In genomic region chr13:33815011-33815550, GRCh38 we compare ENCODE assay signal across 16 cellular contexts. TPM values are rescaled to one million over a fixed set of nuclear protein-coding genes. Genes with fewer than 3 reads are reported as not detected.
DNase-seq lines count a peak whose midpoint lies in the region; ATAC-seq, FAIRE-seq and TF ChIP-seq lines count a peak whose summit lies in the region.
"Had no signal": no experiment of that assay in that cellular context is flagged by ENCODE, and none has a peak within 500 bp of the region (broad histone marks: within the 10 kb centered on the region; RNA-seq: fewer than 3 reads in every experiment).

No MANE protein-coding gene starts in this region.

- TF ChIP-seq RAD21 in HepG2 (CRISPR knock-in tag; IDR thresholded peaks at IDR 0.05) (no peak), K562 (CRISPR knock-in tag; conservative IDR thresholded peaks at IDR 0.05 in 1 of 2, IDR thresholded peaks at IDR 0.05 in 1 of 2) (no peak)

- FAIRE-seq in HepG2 (lab: Jason Lieb, UNC) (peak; percentile 4), K562 (lab: Jason Lieb, UNC) (no peak)

- H3K9me3 Mint-ChIP-seq in neural crest cell = no peaks in the 10 kb centered on the region
- no peaks in the 10 kb centered on the region for H3K9me3 Mint-ChIP-seq in chondrocyte (ENCODE audit: low read depth)

- H3K4me3 ChIP-seq in HepG2 (replicated peaks in 1 of 3; ENCODE audit: insufficient read depth in 1 of 3, low read depth in 2 of 3, low read length in 3 of 3) (peak overlapping the region in 2 of 3 experiments; percentile 18 to 21; a peak in 2 of 6 replicates), right lobe of liver (no peak overlapping the region), Karpas-422 (ENCODE audit: low read length) (no peak overlapping the region), K562 (no peak overlapping the region)
- H3K4me3 ChIP-seq: BLaER1 treated with 17β-estradiol and CSF1 and Interleukin-3, amounts not matched to agents 10 nM and 100 nM had no signal

- intact Hi-C loops in HepG2 (cut with micrococcal nuclease; ENCODE audit: unreplicated experiment) (loop anchor here (5.0 kb wide), 2 partner anchors 57 to 273 kb away; no protein-coding TSS in a partner anchor), right lobe of liver (cut with DNase I) (no loop called here), K562 (cut with micrococcal nuclease) (no loop called here)

- 17% methylated on average over 1 of the region's 1 CpG for WGBS in HepG2 (ENCODE audit: low lambda C conversion rate)
- WGBS in right lobe of liver (ENCODE audit: insufficient coverage, low coverage, low lambda C conversion rate, missing lambda C conversion rate) = 21% methylated on average over 1 of the region's 1 CpG
- WGBS in K562 (ENCODE audit: insufficient coverage, low coverage, missing lambda C conversion rate) = 10% methylated on average over 1 of the region's 1 CpG

- TF ChIP-seq CTCF in HepG2 (CRISPR knock-in tag; IDR thresholded peaks at IDR 0.05) (no peak), right lobe of liver (IDR thresholded peaks at IDR 0.05) (no peak), K562 (IDR thresholded peaks at IDR 0.05 in 2 of 3, conservative IDR thresholded peaks at IDR 0.05 in 1 of 3; ENCODE audit: insufficient read depth in 2 of 3, low read depth in 1 of 3, low read length in 3 of 3) (no peak), neural crest cell (conservative IDR thresholded peaks at IDR 0.05) (no peak), chondrocyte (IDR thresholded peaks at IDR 0.05) (no peak)

- H3K27me3 Mint-ChIP-seq in neural crest cell (ENCODE audit: low read depth) (peaks cover 15% of the 10 kb centered on the region), chondrocyte (ENCODE audit: low read depth) (no peaks in the 10 kb centered on the region)

- H3K4me1 Mint-ChIP-seq in neural crest cell (peaks cover 23% of the 10 kb centered on the region), chondrocyte (ENCODE audit: low read depth) (peaks cover 15% of the 10 kb centered on the region)

- H3K36me3 ChIP-seq in HepG2 (replicated peaks in 1 of 2; ENCODE audit: control insufficient read depth in 1 of 2, insufficient read depth in 2 of 2, low read length in 2 of 2) = 0 out of 5 replicates have a peak, but pooled peaks cover 0 to under 1% of the 10 kb centered on the region in 2 experiments
- no peaks in the 10 kb centered on the region for H3K36me3 ChIP-seq in right lobe of liver
- peaks cover 11% of the 10 kb centered on the region for H3K36me3 ChIP-seq in Karpas-422 (ENCODE audit: insufficient read depth, low read length)
- peaks cover 7% of the 10 kb centered on the region; the same call in 2 of the 3 replicates for H3K36me3 ChIP-seq in K562 (ENCODE audit: control insufficient read depth, insufficient read depth, low read length)

- H3K4me2 ChIP-seq in HepG2 (ENCODE audit: low read depth, low read length) (peak overlapping the region; percentile 31), Karpas-422 (ENCODE audit: low read depth, low read length, poor library complexity, severe bottlenecking) (no peak overlapping the region), K562 (ENCODE audit: insufficient read depth, low read length) (no peak overlapping the region)
- H3K4me2 ChIP-seq: BLaER1 treated with 17β-estradiol and CSF1 and Interleukin-3, amounts not matched to agents 10 nM and 100 nM had no signal

- BruUV-seq in HepG2 (replicated peaks; lab: Mats Ljungman, UMichigan) = no TSS peak
- BruUV-seq in K562 (replicated peaks; lab: Mats Ljungman, UMichigan) = no TSS peak

- TF ChIP-seq POLR2A in HepG2 (IDR thresholded peaks at IDR 0.05; ENCODE audit: insufficient read depth in 1 of 2, low read depth in 2 of 2, low read length in 2 of 2) (no peak), right lobe of liver (IDR thresholded peaks at IDR 0.05) (no peak), K562 (conservative IDR thresholded peaks at IDR 0.05) (no peak)

- H3K9me2 ChIP-seq in Karpas-422 (replicated peaks; ENCODE audit: insufficient read depth, low read length) = no peaks in the 10 kb centered on the region

- CTCF ChIA-PET in HepG2 (lab: Yijun Ruan, JAX; ENCODE audit: low intra/inter-chr PET ratio, low total read pairs) (no interaction called here), K562 (lab: Yijun Ruan, JAX; ENCODE audit: low intra/inter-chr PET ratio) (no interaction called here)

- H4K20me1 ChIP-seq in HepG2 (ENCODE audit: insufficient read depth, low read length) (no peaks in the 10 kb centered on the region), Karpas-422 (ENCODE audit: insufficient read depth, low read depth, low read length) (no peaks in the 10 kb centered on the region), K562 (replicated peaks; ENCODE audit: control insufficient read depth, insufficient read depth, low read length) (no peaks in the 10 kb centered on the region)

- DNase-seq in HepG2 (ENCODE audit: low spot score) = peak; percentile 70
- no peak for DNase-seq in right lobe of liver
- DNase-seq in Karpas-422 = no peak
- no peak for DNase-seq in K562 (ENCODE audit: extremely low read depth in 1 of 4, low spot score in 3 of 4)
- no peak for DNase-seq in neural crest cell (ENCODE audit: low read depth, low spot score)
- DNase-seq in hepatic stellate cell (ENCODE audit: low spot score) = no peak
- no peak for DNase-seq in chondrocyte (ENCODE audit: low spot score)
- no peak for DNase-seq in NCI-H2107 treated with DMSO at 0.1 percent for 48 hours (lab: John Stamatoyannopoulos, UW; ENCODE audit: unreplicated experiment)
- DNase-seq: Calu3; CD8-positive, alpha-beta T cell; DMS79 treated with DMSO at 0.1 percent for 48 hours; GF-D8; GOT3; H7 had no signal

- H3K27ac Mint-ChIP-seq in neural crest cell (ENCODE audit: unreplicated experiment) = no peak overlapping the region
- H3K27ac Mint-ChIP-seq in chondrocyte (ENCODE audit: unreplicated experiment) = no peak overlapping the region
- H3K27ac Mint-ChIP-seq: B cell; CD8-positive, alpha-beta T cell had no signal

- H3K4me3 Mint-ChIP-seq in neural crest cell = peak overlapping the region; percentile 41
- no peak overlapping the region for H3K4me3 Mint-ChIP-seq in chondrocyte (ENCODE audit: unreplicated experiment)
- H3K4me3 Mint-ChIP-seq: B cell; CD8-positive, alpha-beta T cell had no signal

- peaks cover 18% of the 10 kb centered on the region for H3K79me2 ChIP-seq in HepG2 (ENCODE audit: insufficient read depth, low read length)
- H3K79me2 ChIP-seq in Karpas-422 (ENCODE audit: low read length) = peaks cover 22% of the 10 kb centered on the region
- H3K79me2 ChIP-seq in K562 (ENCODE audit: control insufficient read depth, insufficient read depth, low read length) = peaks cover 22% of the 10 kb centered on the region

- H3K27me3 ChIP-seq in HepG2 (ENCODE audit: control insufficient read depth in 1 of 2, insufficient read depth in 2 of 2, low read length in 2 of 2) (no peaks in the 10 kb centered on the region; a peak in 1 of 5 replicates), right lobe of liver (no peaks in the 10 kb centered on the region), Karpas-422 (ENCODE audit: low read length) (no peaks in the 10 kb centered on the region), K562 (ENCODE audit: control insufficient read depth in 2 of 2, insufficient read depth in 2 of 2, low read length in 2 of 2) (no peaks in the 10 kb centered on the region)
- H3K27me3 ChIP-seq: BLaER1 treated with 17β-estradiol and CSF1 and Interleukin-3, amounts not matched to agents 10 nM and 100 nM had no signal

- H3K9me3 ChIP-seq in HepG2 (ENCODE audit: low read length) (no peaks in the 10 kb centered on the region), right lobe of liver (no peaks in the 10 kb centered on the region), Karpas-422 (ENCODE audit: low read length) (no peaks in the 10 kb centered on the region), K562 (replicated peaks; ENCODE audit: control insufficient read depth, insufficient read depth, low read depth, low read length) (no peaks in the 10 kb centered on the region)
- H3K9me3 ChIP-seq: BLaER1 treated with 17β-estradiol and CSF1 and Interleukin-3, amounts not matched to agents 10 nM and 100 nM had no signal

- in situ Hi-C loops in HepG2 (cut with HindIII; ENCODE audit: extremely low pct_ligation_motif_present, low pct_unique_long_range_greater_than_20kb) = no loop called here
- in situ Hi-C loops in K562 (cut with MboI) = no loop called here

- ATAC-seq in HepG2 (no peak), right lobe of liver (no peak), K562 (no peak)
- ATAC-seq: CD8-positive, alpha-beta T cell had no signal

- no peaks in the 10 kb centered on the region for H3K9me1 ChIP-seq in K562 (ENCODE audit: control insufficient read depth, insufficient read depth, low read length)

- H2AFZ ChIP-seq in HepG2 (ENCODE audit: low read length) (no peak overlapping the region), Karpas-422 (ENCODE audit: low read length) (peak overlapping the region; percentile 26), K562 (ENCODE audit: low read depth, low read length) (no peak overlapping the region)

- H3K4me1 ChIP-seq in HepG2 (ENCODE audit: insufficient read depth, low read length) (peaks cover 38% of the 10 kb centered on the region), right lobe of liver (peaks cover 0 to 4% (median 0%) of the 10 kb centered on the region in 4 donors), Karpas-422 (ENCODE audit: low read length) (peaks cover 34% of the 10 kb centered on the region), K562 (replicated peaks in 1 of 2; ENCODE audit: control insufficient read depth in 2 of 2, insufficient read depth in 2 of 2, low read length in 2 of 2) (peaks cover 0 to 2% of the 10 kb centered on the region in 2 experiments; a peak in 2 of 5 replicates)

- no peaks in the 10 kb centered on the region for H3K36me3 Mint-ChIP-seq in neural crest cell (ENCODE audit: low read depth)
- no peaks in the 10 kb centered on the region for H3K36me3 Mint-ChIP-seq in chondrocyte (ENCODE audit: low read depth)

- peak overlapping the region; percentile 39 for H3K27ac ChIP-seq in HepG2 (ENCODE audit: extremely low read length, insufficient read depth, low read length)
- H3K27ac ChIP-seq in right lobe of liver = no peak overlapping the region
- H3K27ac ChIP-seq in Karpas-422 (ENCODE audit: low read length) = peak overlapping the region; percentile 62
- no peak overlapping the region for H3K27ac ChIP-seq in K562 (ENCODE audit: extremely low read depth, low read depth, low read length)
- H3K27ac ChIP-seq: BLaER1 treated with 17β-estradiol and CSF1 and Interleukin-3, amounts not matched to agents 10 nM and 100 nM had no signal

- TF ChIP-seq EP300 in HepG2 (IDR thresholded peaks at IDR 0.05; ENCODE audit: low read depth in 2 of 2, low read length in 2 of 2) (no peak), HepG2 (CRISPR knock-in tag; IDR thresholded peaks at IDR 0.05; ENCODE audit: borderline replicate concordance) (no peak), K562 (IDR thresholded peaks at IDR 0.05; ENCODE audit: low read length) (no peak)

- H3K9ac ChIP-seq in HepG2 (ENCODE audit: insufficient read depth, low read depth, low read length) = no peak overlapping the region
- H3K9ac ChIP-seq in Karpas-422 (ENCODE audit: low read length) = no peak overlapping the region
- H3K9ac ChIP-seq in K562 (ENCODE audit: insufficient read depth in 1 of 2, low read depth in 2 of 2, low read length in 2 of 2) = no peak overlapping the region
- H3K9ac ChIP-seq: BLaER1 treated with 17β-estradiol and CSF1 and Interleukin-3, amounts not matched to agents 10 nM and 100 nM had no signal

- POLR2A ChIA-PET in HepG2 (lab: Yijun Ruan, JAX) = no interaction called here
- POLR2A ChIA-PET in K562 (lab: Yijun Ruan, JAX) = no interaction called here

RNA-seq across cellular contexts. Expression of gene RFC3, which starts 2.9 kb away (rescaled TPM):
- total RNA-seq in HepG2 (2016; rRNA removed; fragmentation: Illumina TruSeq; extraction: Trizol) (55.7 and 80.1 TPM in 2 replicates), right lobe of liver (1 to 10 TPM; 1.6 to 10.0 (median 2.4) TPM), K562 (2014; rRNA removed) (28.5 and 31.3 TPM in 2 replicates), K562 (2014; rRNA removed; fragmentation: Illumina TruSeq; extraction: Trizol) (54.0 and 62.7 TPM in 2 replicates), K562 (2015; rRNA removed; fragmentation: Illumina TruSeq; extraction: Trizol) (41.0 and 47.3 TPM in 2 replicates), K562 (2021) (43.1 and 43.6 TPM in 2 replicates), neural crest cell (53.9 and 54.2 TPM in 2 replicates), chondrocyte (4.6 to 9.7 TPM (median 5.0 TPM) in 3 replicates)
- 9.2 and 9.8 TPM in 2 replicates for total RNA-seq in HepG2 (2016; cell fraction: cytosol; rRNA removed; fragmentation: Illumina TruSeq; extraction: Trizol; ENCODE audit: low read depth)
- total RNA-seq in HepG2 (2016; cell fraction: insoluble cytoplasmic fraction; rRNA removed; fragmentation: Illumina TruSeq; extraction: Trizol) = 55.6 and 78.6 TPM in 2 replicates
- 17.3 and 19.4 TPM in 2 replicates for total RNA-seq in HepG2 (2016; cell fraction: membrane; rRNA removed; fragmentation: Illumina TruSeq; extraction: Trizol)
- 88.7 and 100 TPM in 2 replicates for total RNA-seq in HepG2 (2016; cell fraction: nucleus; rRNA removed; fragmentation: Illumina TruSeq; extraction: Trizol)
- polyA plus RNA-seq in HepG2 (2011; rRNA removed) (10.3 and 16.0 TPM in 2 replicates), K562 (2011; rRNA removed) (40.1 and 61.0 TPM in 2 replicates), K562 (2014; fragmentation: Illumina TruSeq; extraction: Trizol) (51.9 and 58.6 TPM in 2 replicates), K562 (2014; fragmentation: Nextera tagmentation; extraction: Ambion mirVana) (10 to 100 TPM; 81.4 to 94.0 TPM), K562 (2014; rRNA removed) (47.1 and 48.8 TPM in 2 replicates)
- polyA plus RNA-seq in HepG2 (2011; cell fraction: cytosol; rRNA removed) = 7.9 and 8.1 TPM in 2 replicates
- polyA plus RNA-seq in HepG2 (2011; cell fraction: nucleus; rRNA removed) = 13.3 and 17.4 TPM in 2 replicates
- polyA plus RNA-seq in HepG2 (2012) = 9.4 and 21.3 TPM in 2 replicates
- polyA plus RNA-seq in HepG2 (2016; cell fraction: cytosol; fragmentation: Illumina TruSeq; extraction: Trizol; ENCODE audit: low read depth) = 3.6 and 3.7 TPM in 2 replicates
- polyA plus RNA-seq in HepG2 (2016; cell fraction: insoluble cytoplasmic fraction; fragmentation: Illumina TruSeq; extraction: Trizol; ENCODE audit: low read depth) = 80.2 and 84.4 TPM in 2 replicates
- 10.4 and 10.6 TPM in 2 replicates for polyA plus RNA-seq in HepG2 (2016; cell fraction: membrane; fragmentation: Illumina TruSeq; extraction: Trizol; ENCODE audit: low read depth)
- 46.4 and 49.2 TPM in 2 replicates for polyA plus RNA-seq in HepG2 (2016; cell fraction: nucleus; fragmentation: Illumina TruSeq; extraction: Trizol; ENCODE audit: insufficient read depth, low read depth)
- polyA minus RNA-seq in HepG2 (2011; rRNA and poly(A)+ RNA removed; ENCODE audit: low replicate concordance) = 12.9 and 24.6 TPM in 2 replicates
- polyA minus RNA-seq in HepG2 (2011; cell fraction: cytosol; rRNA and poly(A)+ RNA removed) = 10.2 and 17.7 TPM in 2 replicates
- 89.3 and 136 TPM in 2 replicates for polyA minus RNA-seq in HepG2 (2011; cell fraction: nucleus; rRNA and poly(A)+ RNA removed)
- 144 and 321 TPM in 2 replicates for total RNA-seq in Karpas-422 (2014; rRNA removed; shearing (Covaris generic); ENCODE audit: low replicate concordance)
- 22.3 and 63.4 TPM in 2 replicates for total RNA-seq in K562 (2011; cell fraction: chromatin; rRNA removed; ENCODE audit: low replicate concordance)
- total RNA-seq in K562 (2011; cell fraction: nucleolus; rRNA removed) = 15.0 and 17.4 TPM in 2 replicates
- 29.3 and 43.4 TPM in 2 replicates for total RNA-seq in K562 (2011; cell fraction: nucleoplasm; rRNA removed)
- polyA plus RNA-seq in K562 (2011; cell fraction: cytosol; rRNA removed) = 11.9 and 23.2 TPM in 2 replicates
- polyA plus RNA-seq in K562 (2011; cell fraction: nucleus; rRNA removed) = 30.8 and 38.8 TPM in 2 replicates
- polyA plus RNA-seq in K562 (2012) = 27.9 and 33.5 TPM in 2 replicates
- 48.2 and 49.2 TPM in 2 replicates for polyA minus RNA-seq in K562 (2011; rRNA and poly(A)+ RNA removed)
- polyA minus RNA-seq in K562 (2011; cell fraction: cytosol; rRNA and poly(A)+ RNA removed) = 17.3 and 18.5 TPM in 2 replicates
- polyA minus RNA-seq in K562 (2011; cell fraction: nucleus; rRNA and poly(A)+ RNA removed) = 46.3 and 78.1 TPM in 2 replicates

Comparison
In these comparisons a context has a peak if more than half of its experiments do, and no peak if none do; other contexts are left out.
1. H3K27ac ChIP-seq: peak in HepG2 (single experiment) and Karpas-422 (single experiment); none in right lobe of liver (0 of 3) and K562 (single experiment).
2. H3K4me3 ChIP-seq: peak in HepG2 (2 of 3); none in right lobe of liver (0 of 3), Karpas-422 (single experiment) and K562 (single experiment).
3. Of the 241 proteins assayed by ChIP-seq in both HepG2 and K562: peak only in HepG2: CHD4, ESRRA, HOMEZ, NCOR1 and NR2F6; only in K562: TFE3; in both: none; in neither: 235.